Comparison of ENCODE assay signal across 1 cellular context in the genomic region with DNA sequence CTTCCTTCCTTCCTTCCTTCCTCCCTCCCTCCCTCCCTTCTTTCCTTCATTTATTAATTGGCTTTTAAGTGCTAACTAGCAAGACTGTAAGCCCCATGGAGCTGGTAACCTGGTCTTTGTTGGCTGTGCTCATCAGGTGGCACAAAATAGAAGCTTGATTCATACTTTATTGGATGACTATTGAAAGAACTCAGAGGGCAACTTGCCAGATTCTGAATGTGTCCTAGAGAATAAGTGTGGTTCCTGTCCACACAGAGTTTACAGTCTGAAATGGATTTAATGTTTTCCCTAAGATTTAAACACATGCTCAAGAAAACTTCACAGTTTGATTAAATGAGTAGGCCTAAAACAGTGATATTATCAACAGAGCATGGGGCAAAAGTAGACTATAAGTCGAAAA.
TF ChIP-seq lines count a peak whose summit lies in the region.

No MANE protein-coding gene starts in this region.

TF ChIP-seq in GM23338, 12 proteins besides CTCF, POLR2A, EP300 and RAD21:
- TF ChIP-seq ZNF114 (CRISPR knock-in tag; IDR thresholded peaks at IDR 0.05) (no peak), ZNF331 (CRISPR knock-in tag; IDR thresholded peaks at IDR 0.05; ENCODE audit: low read depth) (no peak), STAT1 (IDR thresholded peaks at IDR 0.05; ENCODE audit: unreplicated experiment) (no peak), EZH2phosphoT487 (IDR thresholded peaks at IDR 0.05; ENCODE audit: unreplicated experiment) (no peak), POLR2AphosphoS5 (IDR thresholded peaks at IDR 0.05; ENCODE audit: low read depth) (no peak), EZH2 (IDR thresholded peaks at IDR 0.05; ENCODE audit: low read depth, unreplicated experiment) (no peak), JUNB (IDR thresholded peaks at IDR 0.05; ENCODE audit: unreplicated experiment) (no peak)
- TF ChIP-seq, protein P1, sequence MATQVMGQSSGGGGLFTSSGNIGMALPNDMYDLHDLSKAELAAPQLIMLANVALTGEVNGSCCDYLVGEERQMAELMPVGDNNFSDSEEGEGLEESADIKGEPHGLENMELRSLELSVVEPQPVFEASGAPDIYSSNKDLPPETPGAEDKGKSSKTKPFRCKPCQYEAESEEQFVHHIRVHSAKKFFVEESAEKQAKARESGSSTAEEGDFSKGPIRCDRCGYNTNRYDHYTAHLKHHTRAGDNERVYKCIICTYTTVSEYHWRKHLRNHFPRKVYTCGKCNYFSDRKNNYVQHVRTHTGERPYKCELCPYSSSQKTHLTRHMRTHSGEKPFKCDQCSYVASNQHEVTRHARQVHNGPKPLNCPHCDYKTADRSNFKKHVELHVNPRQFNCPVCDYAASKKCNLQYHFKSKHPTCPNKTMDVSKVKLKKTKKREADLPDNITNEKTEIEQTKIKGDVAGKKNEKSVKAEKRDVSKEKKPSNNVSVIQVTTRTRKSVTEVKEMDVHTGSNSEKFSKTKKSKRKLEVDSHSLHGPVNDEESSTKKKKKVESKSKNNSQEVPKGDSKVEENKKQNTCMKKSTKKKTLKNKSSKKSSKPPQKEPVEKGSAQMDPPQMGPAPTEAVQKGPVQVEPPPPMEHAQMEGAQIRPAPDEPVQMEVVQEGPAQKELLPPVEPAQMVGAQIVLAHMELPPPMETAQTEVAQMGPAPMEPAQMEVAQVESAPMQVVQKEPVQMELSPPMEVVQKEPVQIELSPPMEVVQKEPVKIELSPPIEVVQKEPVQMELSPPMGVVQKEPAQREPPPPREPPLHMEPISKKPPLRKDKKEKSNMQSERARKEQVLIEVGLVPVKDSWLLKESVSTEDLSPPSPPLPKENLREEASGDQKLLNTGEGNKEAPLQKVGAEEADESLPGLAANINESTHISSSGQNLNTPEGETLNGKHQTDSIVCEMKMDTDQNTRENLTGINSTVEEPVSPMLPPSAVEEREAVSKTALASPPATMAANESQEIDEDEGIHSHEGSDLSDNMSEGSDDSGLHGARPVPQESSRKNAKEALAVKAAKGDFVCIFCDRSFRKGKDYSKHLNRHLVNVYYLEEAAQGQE (IDR thresholded peaks at IDR 0.05; ENCODE audit: unreplicated experiment): no peak
